ENCODE assay signal across 1 cellular context in genomic region chr18:42474577-42474976, GRCh38.
TF ChIP-seq lines count a peak whose summit lies in the region.

No MANE protein-coding gene starts in this region.

TF ChIP-seq in SK-N-SH, 30 proteins besides CTCF, POLR2A, EP300 and RAD21 (continued from another document):
- TF ChIP-seq, protein P1, sequence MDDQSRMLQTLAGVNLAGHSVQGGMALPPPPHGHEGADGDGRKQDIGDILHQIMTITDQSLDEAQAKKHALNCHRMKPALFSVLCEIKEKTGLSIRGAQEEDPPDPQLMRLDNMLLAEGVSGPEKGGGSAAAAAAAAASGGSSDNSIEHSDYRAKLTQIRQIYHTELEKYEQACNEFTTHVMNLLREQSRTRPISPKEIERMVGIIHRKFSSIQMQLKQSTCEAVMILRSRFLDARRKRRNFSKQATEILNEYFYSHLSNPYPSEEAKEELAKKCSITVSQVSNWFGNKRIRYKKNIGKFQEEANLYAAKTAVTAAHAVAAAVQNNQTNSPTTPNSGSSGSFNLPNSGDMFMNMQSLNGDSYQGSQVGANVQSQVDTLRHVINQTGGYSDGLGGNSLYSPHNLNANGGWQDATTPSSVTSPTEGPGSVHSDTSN (IDR thresholded peaks at IDR 0.05), result no peak
- TF ChIP-seq GABPA (IDR thresholded peaks at IDR 0.05; ENCODE audit: low read depth), result no peak
